In genomic region chr9:133540336-133541025, GRCh38 we compare ENCODE assay signal across 1 cellular context.
TF ChIP-seq lines count a peak whose summit lies in the region.

No MANE protein-coding gene starts in this region.

TF ChIP-seq in GM12878, 131 proteins besides CTCF, POLR2A, EP300 and RAD21 (continued from another document):
- TF ChIP-seq YBX1 (IDR thresholded peaks at IDR 0.05) (no peak), NR2F1 (conservative IDR thresholded peaks at IDR 0.05) (no peak), POU2F2 (IDR thresholded peaks at IDR 0.05; ENCODE audit: borderline replicate concordance, low read depth, low read length) (no peak), GATAD2B (conservative IDR thresholded peaks at IDR 0.05; ENCODE audit: low read depth) (0 out of 2 replicates have a peak, but pooled peaks have one; percentile 21), FOS (IDR thresholded peaks at IDR 0.05; ENCODE audit: borderline replicate concordance, extremely low read depth, insufficient read length) (no peak), IKZF1 (conservative IDR thresholded peaks at IDR 0.05) (peak; percentile 40; the same call in 1 of the 2 replicates), USF1 (IDR thresholded peaks at IDR 0.05; ENCODE audit: borderline replicate concordance, extremely low read length, insufficient read depth, low read depth, low read length) (peak; percentile 38), JUND (IDR thresholded peaks at IDR 0.05; ENCODE audit: low read depth, low read length) (no peak), ATF7 (IDR thresholded peaks at IDR 0.05; ENCODE audit: low read depth) (no peak), SRF (IDR thresholded peaks at IDR 0.05; ENCODE audit: low read depth in 2 of 2, low read length in 2 of 2) (no peak), ZBTB40 (IDR thresholded peaks at IDR 0.05; ENCODE audit: borderline replicate concordance) (no peak), KLF5 (IDR thresholded peaks at IDR 0.05; ENCODE audit: partially characterized antibody) (no peak), BHLHE40 (IDR thresholded peaks at IDR 0.05; ENCODE audit: borderline replicate concordance in 1 of 2, low read depth in 2 of 2, low read length in 1 of 2) (peak in 1 of 2 experiments; percentile 39; a peak in 1 of 4 replicates)
- TF ChIP-seq, protein P1, sequence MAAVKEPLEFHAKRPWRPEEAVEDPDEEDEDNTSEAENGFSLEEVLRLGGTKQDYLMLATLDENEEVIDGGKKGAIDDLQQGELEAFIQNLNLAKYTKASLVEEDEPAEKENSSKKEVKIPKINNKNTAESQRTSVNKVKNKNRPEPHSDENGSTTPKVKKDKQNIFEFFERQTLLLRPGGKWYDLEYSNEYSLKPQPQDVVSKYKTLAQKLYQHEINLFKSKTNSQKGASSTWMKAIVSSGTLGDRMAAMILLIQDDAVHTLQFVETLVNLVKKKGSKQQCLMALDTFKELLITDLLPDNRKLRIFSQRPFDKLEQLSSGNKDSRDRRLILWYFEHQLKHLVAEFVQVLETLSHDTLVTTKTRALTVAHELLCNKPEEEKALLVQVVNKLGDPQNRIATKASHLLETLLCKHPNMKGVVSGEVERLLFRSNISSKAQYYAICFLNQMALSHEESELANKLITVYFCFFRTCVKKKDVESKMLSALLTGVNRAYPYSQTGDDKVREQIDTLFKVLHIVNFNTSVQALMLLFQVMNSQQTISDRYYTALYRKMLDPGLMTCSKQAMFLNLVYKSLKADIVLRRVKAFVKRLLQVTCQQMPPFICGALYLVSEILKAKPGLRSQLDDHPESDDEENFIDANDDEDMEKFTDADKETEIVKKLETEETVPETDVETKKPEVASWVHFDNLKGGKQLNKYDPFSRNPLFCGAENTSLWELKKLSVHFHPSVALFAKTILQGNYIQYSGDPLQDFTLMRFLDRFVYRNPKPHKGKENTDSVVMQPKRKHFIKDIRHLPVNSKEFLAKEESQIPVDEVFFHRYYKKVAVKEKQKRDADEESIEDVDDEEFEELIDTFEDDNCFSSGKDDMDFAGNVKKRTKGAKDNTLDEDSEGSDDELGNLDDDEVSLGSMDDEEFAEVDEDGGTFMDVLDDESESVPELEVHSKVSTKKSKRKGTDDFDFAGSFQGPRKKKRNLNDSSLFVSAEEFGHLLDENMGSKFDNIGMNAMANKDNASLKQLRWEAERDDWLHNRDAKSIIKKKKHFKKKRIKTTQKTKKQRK (IDR thresholded peaks at IDR 0.05; ENCODE audit: low read depth, low read length), result no peak
